In genomic region chr6:158597565-158597964, GRCh38 we compare ENCODE assay signal across 22 cellular contexts. TPM values are rescaled to one million over a fixed set of nuclear protein-coding genes. Genes with fewer than 3 reads are reported as not detected.
DNase-seq lines count a peak whose midpoint lies in the region; ATAC-seq and TF ChIP-seq lines count a peak whose summit lies in the region.
"Had no signal": no experiment of that assay in that cellular context is flagged by ENCODE, and none has a peak within 500 bp of the region (broad histone marks: within the 10 kb centered on the region; RNA-seq: fewer than 3 reads in every experiment).

No MANE protein-coding gene starts in this region.

- over 99% methylated on average over 4 of the region's 4 CpGs for WGBS in thymus
- WGBS in thyroid gland, 2 donors = 98 to 100% methylated on average over 4 of the region's 4 CpGs

- H3K27ac Mint-ChIP-seq in activated CD8-positive, alpha-beta T cell treated with anti-CD3 and anti-CD28 coated beads, Interleukin-2, amount 10 ng/mL, durations not matched to agents 7 days and 5 days = peak overlapping the region; percentile 34
- no peak overlapping the region for H3K27ac Mint-ChIP-seq in activated CD8-positive, alpha-beta T cell treated with anti-CD3 and anti-CD28 coated beads for 36 hours
- H3K27ac Mint-ChIP-seq in stimulated activated naive CD8-positive, alpha-beta T cell treated with anti-CD3 and anti-CD28 coated beads, Interleukin-15, Interleukin-2, amounts not matched to agents 100 ng/mL and 50 ng/mL, for 24 hours = peak overlapping the region; percentile 2
- no peak overlapping the region for H3K27ac Mint-ChIP-seq in stimulated activated naive CD8-positive, alpha-beta T cell treated with anti-CD3 and anti-CD28 coated beads, Interleukin-15, amount 100 ng/mL, for 72 hours
- H3K27ac Mint-ChIP-seq in glutamatergic neuron (ENCODE audit: unreplicated experiment) = peak overlapping the region; percentile 99

- no peak for TF ChIP-seq POLR2A in thyroid gland (IDR thresholded peaks at IDR 0.05)

- no peak for ATAC-seq in activated CD8-positive, alpha-beta T cell treated with anti-CD3 and anti-CD28 coated beads, Interleukin-2, amount 10 ng/mL, durations not matched to agents 7 days and 5 days
- ATAC-seq in activated CD8-positive, alpha-beta T cell treated with anti-CD3 and anti-CD28 coated beads for 36 hours = no peak
- no peak for ATAC-seq in stimulated activated naive CD8-positive, alpha-beta T cell treated with anti-CD3 and anti-CD28 coated beads, Interleukin-15, amount 100 ng/mL, for 72 hours
- no peak for ATAC-seq in GM21576 (IDR thresholded peaks at IDR 0.05; ENCODE audit: unreplicated experiment)
- ATAC-seq: CD8-positive, alpha-beta T cell; HCT116 had no signal

- peaks cover 1% of the 10 kb centered on the region for H3K4me1 Mint-ChIP-seq in activated CD8-positive, alpha-beta T cell treated with anti-CD3 and anti-CD28 coated beads, Interleukin-2, amount 10 ng/mL, durations not matched to agents 7 days and 5 days (ENCODE audit: low read depth)
- H3K4me1 Mint-ChIP-seq in activated CD8-positive, alpha-beta T cell treated with anti-CD3 and anti-CD28 coated beads for 36 hours (ENCODE audit: low read depth) = no peaks in the 10 kb centered on the region
- H3K4me1 Mint-ChIP-seq in stimulated activated naive CD8-positive, alpha-beta T cell treated with anti-CD3 and anti-CD28 coated beads, Interleukin-15, Interleukin-2, amounts not matched to agents 100 ng/mL and 50 ng/mL, for 24 hours (ENCODE audit: low read depth) = peaks cover 4% of the 10 kb centered on the region
- H3K4me1 Mint-ChIP-seq in stimulated activated naive CD8-positive, alpha-beta T cell treated with anti-CD3 and anti-CD28 coated beads, Interleukin-15, amount 100 ng/mL, for 72 hours = peaks cover 7% of the 10 kb centered on the region
- peaks cover 55% of the 10 kb centered on the region for H3K4me1 Mint-ChIP-seq in glutamatergic neuron (ENCODE audit: low read depth, unreplicated experiment)

- H3K4me3 ChIP-seq in thymus (ENCODE audit: low read length) (no peak overlapping the region), thyroid gland (replicated peaks in 1 of 3) (no peak overlapping the region)

- no peak for TF ChIP-seq CTCF in activated CD8-positive, alpha-beta T cell treated with anti-CD3 and anti-CD28 coated beads for 36 hours (IDR thresholded peaks at IDR 0.05)
- TF ChIP-seq CTCF in glutamatergic neuron (IDR thresholded peaks at IDR 0.05; ENCODE audit: partially characterized antibody, unreplicated experiment) (no peak), thyroid gland (IDR thresholded peaks at IDR 0.05) (no peak)

- H3K4me3 Mint-ChIP-seq in activated CD8-positive, alpha-beta T cell treated with anti-CD3 and anti-CD28 coated beads, Interleukin-2, amount 10 ng/mL, durations not matched to agents 7 days and 5 days = no peak overlapping the region
- H3K4me3 Mint-ChIP-seq in activated CD8-positive, alpha-beta T cell treated with anti-CD3 and anti-CD28 coated beads for 36 hours = no peak overlapping the region
- no peak overlapping the region for H3K4me3 Mint-ChIP-seq in stimulated activated naive CD8-positive, alpha-beta T cell treated with anti-CD3 and anti-CD28 coated beads, Interleukin-15, Interleukin-2, amounts not matched to agents 100 ng/mL and 50 ng/mL, for 24 hours
- H3K4me3 Mint-ChIP-seq in stimulated activated naive CD8-positive, alpha-beta T cell treated with anti-CD3 and anti-CD28 coated beads, Interleukin-15, amount 100 ng/mL, for 72 hours = no peak overlapping the region
- peak overlapping the region; percentile 76 for H3K4me3 Mint-ChIP-seq in glutamatergic neuron (ENCODE audit: unreplicated experiment)
- H3K4me3 Mint-ChIP-seq: B cell; CD8-positive, alpha-beta T cell had no signal

- no peaks in the 10 kb centered on the region for H3K27me3 ChIP-seq in thymus (ENCODE audit: control insufficient read depth, insufficient read depth)
- no peaks in the 10 kb centered on the region for H3K27me3 ChIP-seq in thyroid gland

- H3K36me3 ChIP-seq in thymus (ENCODE audit: control insufficient read depth, insufficient read depth) (peaks cover 23% of the 10 kb centered on the region), thyroid gland (peaks cover 0 to 7% of the 10 kb centered on the region in 2 donors)

- H3K36me3 Mint-ChIP-seq in activated CD8-positive, alpha-beta T cell treated with anti-CD3 and anti-CD28 coated beads, Interleukin-2, amount 10 ng/mL, durations not matched to agents 7 days and 5 days (ENCODE audit: low read depth) = peaks cover 51% of the 10 kb centered on the region
- H3K36me3 Mint-ChIP-seq in activated CD8-positive, alpha-beta T cell treated with anti-CD3 and anti-CD28 coated beads for 36 hours (ENCODE audit: low read depth) = peaks cover 35% of the 10 kb centered on the region
- H3K36me3 Mint-ChIP-seq in stimulated activated naive CD8-positive, alpha-beta T cell treated with anti-CD3 and anti-CD28 coated beads, Interleukin-15, Interleukin-2, amounts not matched to agents 100 ng/mL and 50 ng/mL, for 24 hours (ENCODE audit: low read depth) = peaks cover 70% of the 10 kb centered on the region
- H3K36me3 Mint-ChIP-seq in glutamatergic neuron (ENCODE audit: unreplicated experiment) = no peaks in the 10 kb centered on the region

- H3K9me3 ChIP-seq in thymus (ENCODE audit: control insufficient read depth) = no peaks in the 10 kb centered on the region
- no peaks in the 10 kb centered on the region for H3K9me3 ChIP-seq in thyroid gland

- CTCF ChIA-PET in activated CD8-positive, alpha-beta T cell treated with anti-CD3 and anti-CD28 coated beads, Interleukin-2, amount 10 ng/mL, durations not matched to agents 7 days and 5 days (lab: Charles Lee) = interaction anchor here (1.4 kb wide), 1 partner anchor 377 kb away, joined by 4 read pairs; no protein-coding TSS in a partner anchor
- CTCF ChIA-PET in activated CD8-positive, alpha-beta T cell treated with anti-CD3 and anti-CD28 coated beads for 36 hours (lab: Charles Lee) = no interaction called here

- intact Hi-C loops in activated CD8-positive, alpha-beta T cell treated with anti-CD3 and anti-CD28 coated beads for 36 hours (cut with micrococcal nuclease) = no loop called here
- intact Hi-C loops in thyroid gland (cut with DNase I) = no loop called here

- no peaks in the 10 kb centered on the region for H3K27me3 Mint-ChIP-seq in activated CD8-positive, alpha-beta T cell treated with anti-CD3 and anti-CD28 coated beads, Interleukin-2, amount 10 ng/mL, durations not matched to agents 7 days and 5 days (ENCODE audit: low read depth)
- no peaks in the 10 kb centered on the region for H3K27me3 Mint-ChIP-seq in activated CD8-positive, alpha-beta T cell treated with anti-CD3 and anti-CD28 coated beads for 36 hours
- H3K27me3 Mint-ChIP-seq in stimulated activated naive CD8-positive, alpha-beta T cell treated with anti-CD3 and anti-CD28 coated beads, Interleukin-15, Interleukin-2, amounts not matched to agents 100 ng/mL and 50 ng/mL, for 24 hours = no peaks in the 10 kb centered on the region
- H3K27me3 Mint-ChIP-seq in stimulated activated naive CD8-positive, alpha-beta T cell treated with anti-CD3 and anti-CD28 coated beads, Interleukin-15, amount 100 ng/mL, for 72 hours = no peaks in the 10 kb centered on the region
- H3K27me3 Mint-ChIP-seq in glutamatergic neuron (ENCODE audit: unreplicated experiment) = peaks cover 14% of the 10 kb centered on the region
- H3K27me3 Mint-ChIP-seq: B cell had no signal

- peak overlapping the region; percentile 68 for H3K27ac ChIP-seq in thymus (ENCODE audit: low read depth)
- no peak overlapping the region for H3K27ac ChIP-seq in thyroid gland
- H3K27ac ChIP-seq: KMS-11 had no signal

- no peak for DNase-seq in activated CD8-positive, alpha-beta T cell treated with anti-CD3 and anti-CD28 coated beads, Interleukin-2, amount 10 ng/mL, durations not matched to agents 7 days and 5 days
- no peak for DNase-seq in activated CD8-positive, alpha-beta T cell treated with anti-CD3 and anti-CD28 coated beads for 36 hours
- DNase-seq in stimulated activated naive CD8-positive, alpha-beta T cell treated with anti-CD3 and anti-CD28 coated beads, Interleukin-15, amount 100 ng/mL, for 72 hours = no peak
- DNase-seq in glutamatergic neuron (no peak), thyroid gland (no peak)
- DNase-seq: 8988T; CD8-positive, alpha-beta T cell; DMS53; EL; GOT3; NCI-H1417; NCI-H187; NCI-H2227 treated with DMSO at 0.1 percent for 48 hours; NCI-H510A treated with DMSO at 0.1 percent for 48 hours; NCI-H774; Right ventricle myocardium superior had no signal

- POLR2A ChIA-PET in activated CD8-positive, alpha-beta T cell treated with anti-CD3 and anti-CD28 coated beads, Interleukin-2, amount 10 ng/mL, durations not matched to agents 7 days and 5 days (lab: Charles Lee) = no interaction called here
- POLR2A ChIA-PET in activated CD8-positive, alpha-beta T cell treated with anti-CD3 and anti-CD28 coated beads for 36 hours (lab: Charles Lee) = no interaction called here

- H3K4me1 ChIP-seq in thymus (ENCODE audit: control insufficient read depth, insufficient read depth, low read length) (peaks cover 9% of the 10 kb centered on the region), thyroid gland (no peaks in the 10 kb centered on the region)

- H3K9me3 Mint-ChIP-seq in activated CD8-positive, alpha-beta T cell treated with anti-CD3 and anti-CD28 coated beads, Interleukin-2, amount 10 ng/mL, durations not matched to agents 7 days and 5 days (ENCODE audit: insufficient read depth) = no peaks in the 10 kb centered on the region
- no peaks in the 10 kb centered on the region for H3K9me3 Mint-ChIP-seq in activated CD8-positive, alpha-beta T cell treated with anti-CD3 and anti-CD28 coated beads for 36 hours
- H3K9me3 Mint-ChIP-seq in stimulated activated naive CD8-positive, alpha-beta T cell treated with anti-CD3 and anti-CD28 coated beads, Interleukin-15, Interleukin-2, amounts not matched to agents 100 ng/mL and 50 ng/mL, for 24 hours = no peaks in the 10 kb centered on the region
- no peaks in the 10 kb centered on the region for H3K9me3 Mint-ChIP-seq in stimulated activated naive CD8-positive, alpha-beta T cell treated with anti-CD3 and anti-CD28 coated beads, Interleukin-15, amount 100 ng/mL, for 72 hours
- peaks cover 20% of the 10 kb centered on the region for H3K9me3 Mint-ChIP-seq in glutamatergic neuron (ENCODE audit: unreplicated experiment)
- H3K9me3 Mint-ChIP-seq: CD8-positive, alpha-beta T cell had no signal

RNA-seq across cellular contexts. Expression of gene TMEM181, which starts 37.7 kb away (rescaled TPM):
- 10 to 100 TPM; 15.0 to 15.2 TPM for total RNA-seq in activated CD8-positive, alpha-beta T cell treated with anti-CD3 and anti-CD28 coated beads, Interleukin-2, amount 10 ng/mL, durations not matched to agents 7 days and 5 days
- 10 to 100 TPM; 10.0 to 10.1 TPM for total RNA-seq in activated CD8-positive, alpha-beta T cell treated with anti-CD3 and anti-CD28 coated beads for 36 hours
- total RNA-seq in glutamatergic neuron (ENCODE audit: unreplicated experiment) (44.3 TPM), thyroid gland (10 to 100 TPM; 16.7 to 28.1 (median 21.2) TPM)
- polyA plus RNA-seq in thymus = 21.0 TPM

RNA-seq across cellular contexts. Expression of gene DYNLT1, which starts 47.0 kb away (rescaled TPM):
- total RNA-seq in activated CD8-positive, alpha-beta T cell treated with anti-CD3 and anti-CD28 coated beads, Interleukin-2, amount 10 ng/mL, durations not matched to agents 7 days and 5 days = 10 to 100 TPM; 79.0 to 86.4 TPM
- 10 to 100 TPM; 94.3 to 98.3 TPM for total RNA-seq in activated CD8-positive, alpha-beta T cell treated with anti-CD3 and anti-CD28 coated beads for 36 hours
- total RNA-seq in glutamatergic neuron (ENCODE audit: unreplicated experiment) (261 TPM), thyroid gland (100 to 1,000 TPM in 2 of 4 donors, 10 to 100 TPM in 2; 76.6 to 113 (median 93.4) TPM)
- 248 TPM for polyA plus RNA-seq in thymus

RNA-seq across cellular contexts. Expression of gene SYTL3, which starts 52.3 kb away (rescaled TPM):
- 10 to 100 TPM; 43.5 to 48.3 TPM for total RNA-seq in activated CD8-positive, alpha-beta T cell treated with anti-CD3 and anti-CD28 coated beads, Interleukin-2, amount 10 ng/mL, durations not matched to agents 7 days and 5 days
- total RNA-seq in activated CD8-positive, alpha-beta T cell treated with anti-CD3 and anti-CD28 coated beads for 36 hours = 100 to 1,000 TPM; 151 to 163 TPM
- total RNA-seq in glutamatergic neuron (ENCODE audit: unreplicated experiment) = 2.8 TPM
- 109 TPM for polyA plus RNA-seq in thymus
- total RNA-seq in thyroid gland = 10 to 100 TPM; 16.9 to 33.0 (median 24.4) TPM

Comparison
In these comparisons a context has a peak if more than half of its experiments do, and no peak if none do; other contexts are left out.
1. H3K27ac Mint-ChIP-seq: peak in activated CD8-positive, alpha-beta T cell treated with anti-CD3 and anti-CD28 coated beads, Interleukin-2, amount 10 ng/mL, durations not matched to agents 7 days and 5 days (single experiment), stimulated activated naive CD8-positive, alpha-beta T cell treated with anti-CD3 and anti-CD28 coated beads, Interleukin-15, Interleukin-2, amounts not matched to agents 100 ng/mL and 50 ng/mL, for 24 hours (single experiment) and glutamatergic neuron (single experiment); none in activated CD8-positive, alpha-beta T cell treated with anti-CD3 and anti-CD28 coated beads for 36 hours (single experiment) and stimulated activated naive CD8-positive, alpha-beta T cell treated with anti-CD3 and anti-CD28 coated beads, Interleukin-15, amount 100 ng/mL, for 72 hours (0 of 2).